Comparison of ENCODE assay signal across 8 cellular contexts in the genomic region with DNA sequence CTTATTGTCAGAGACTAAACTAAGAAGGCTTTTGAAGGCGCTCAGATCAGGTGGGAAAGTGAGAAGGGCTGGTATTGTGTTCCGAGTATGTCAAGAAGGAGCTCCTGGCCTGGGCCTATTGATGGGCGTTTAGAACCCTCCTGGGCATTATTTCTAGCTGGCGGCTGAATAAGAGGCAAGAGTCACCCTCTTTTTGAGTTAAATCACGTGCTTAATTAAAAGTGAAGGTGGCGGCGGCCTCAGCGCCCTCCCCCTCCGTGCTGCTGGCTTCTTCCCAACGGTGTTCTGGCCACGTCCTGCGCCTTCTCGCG. TPM values are rescaled to one million over a fixed set of nuclear protein-coding genes. Genes with fewer than 3 reads are reported as not detected.
DNase-seq lines count a peak whose midpoint lies in the region; ATAC-seq and TF ChIP-seq lines count a peak whose summit lies in the region.

No MANE protein-coding gene starts in this region.

- ATAC-seq in HG03342 (IDR thresholded peaks at IDR 0.05; ENCODE audit: unreplicated experiment): no peak
- no peak for ATAC-seq in GM18861 (IDR thresholded peaks at IDR 0.05; ENCODE audit: unreplicated experiment)

- H3K79me2 ChIP-seq in SU-DHL-6 (ENCODE audit: insufficient read depth, low read length) (no peaks in the 10 kb centered on the region), smooth muscle cell (ENCODE audit: low read depth) (no peaks in the 10 kb centered on the region)

- no peaks in the 10 kb centered on the region for H3K27me3 ChIP-seq in SU-DHL-6 (ENCODE audit: low read length)
- peaks cover 45% of the 10 kb centered on the region for H3K27me3 ChIP-seq in iPS-15b (ENCODE audit: control insufficient read depth, insufficient read depth, low read length)
- peaks cover 93% of the 10 kb centered on the region for H3K27me3 ChIP-seq in smooth muscle cell (ENCODE audit: low read depth)

- H3F3A ChIP-seq in SU-DHL-6 (ENCODE audit: insufficient read depth) (peaks cover 10% of the 10 kb centered on the region; the same call in 1 of the 2 replicates), smooth muscle cell (ENCODE audit: low read depth) (no peaks in the 10 kb centered on the region)

- H3K36me3 ChIP-seq in SU-DHL-6 (ENCODE audit: low read length) (no peaks in the 10 kb centered on the region), iPS-15b (ENCODE audit: control insufficient read depth, insufficient read depth, low read length) (no peaks in the 10 kb centered on the region), smooth muscle cell (ENCODE audit: low read depth) (no peaks in the 10 kb centered on the region)

- H3K4me1 ChIP-seq in iPS-15b (ENCODE audit: control insufficient read depth, insufficient read depth, low read length) (peaks cover 6% of the 10 kb centered on the region), smooth muscle cell (ENCODE audit: low read depth) (peaks cover 20% of the 10 kb centered on the region)

- H4K20me1 ChIP-seq in SU-DHL-6 (ENCODE audit: low read depth, low read length) (no peaks in the 10 kb centered on the region), smooth muscle cell (ENCODE audit: low read depth) (no peaks in the 10 kb centered on the region)

- DNase-seq in NCI-H2227 treated with DMSO at 0.1 percent for 48 hours (lab: John Stamatoyannopoulos, UW) (peak; percentile 17), NCI-H2227 (lab: John Stamatoyannopoulos, UW; ENCODE audit: unreplicated experiment) (no peak), smooth muscle cell (lab: John Stamatoyannopoulos, UW; ENCODE audit: unreplicated experiment) (no peak), GOT3 (lab: John Stamatoyannopoulos, UW) (no peak)

- H3K4me3 ChIP-seq in SU-DHL-6 (ENCODE audit: insufficient read depth, low read length, poor library complexity, severe bottlenecking) (peak overlapping the region; percentile 53), iPS-15b (ENCODE audit: low read depth, low read length) (peak overlapping the region; percentile 63), smooth muscle cell (peak overlapping the region; percentile 53)

- WGBS in smooth muscle cell (ENCODE audit: low lambda C conversion rate): 11% methylated on average over 14 of the region's 14 CpGs

- peak overlapping the region; percentile 65 for H2AFZ ChIP-seq in SU-DHL-6 (ENCODE audit: low read depth, low read length, severe bottlenecking)
- peak overlapping the region; percentile 84 for H2AFZ ChIP-seq in smooth muscle cell (ENCODE audit: low read depth)

- no peaks in the 10 kb centered on the region for H3K9me2 ChIP-seq in SU-DHL-6 (replicated peaks; ENCODE audit: insufficient read depth, low read length)

- H3K27ac ChIP-seq in SU-DHL-6 (ENCODE audit: low read depth, low read length) (no peak overlapping the region), smooth muscle cell (ENCODE audit: low read depth) (no peak overlapping the region)

- H3K9me3 ChIP-seq in SU-DHL-6 (ENCODE audit: insufficient read depth, low read length) (no peaks in the 10 kb centered on the region; the same call in 1 of the 2 replicates), iPS-15b (ENCODE audit: control insufficient read depth, insufficient read depth, low read length) (no peaks in the 10 kb centered on the region), smooth muscle cell (replicated peaks; ENCODE audit: low read depth) (no peaks in the 10 kb centered on the region)

- no peak for TF ChIP-seq CTCF in SU-DHL-6 (IDR thresholded peaks at IDR 0.05; ENCODE audit: insufficient read depth, low read length, poor library complexity, severe bottlenecking)
- no peak for TF ChIP-seq CTCF in smooth muscle cell (IDR thresholded peaks at IDR 0.05; ENCODE audit: borderline replicate concordance, insufficient read depth, poor library complexity, severe bottlenecking)

- H3K9ac ChIP-seq in SU-DHL-6 (ENCODE audit: low read length): peak overlapping the region; percentile 53
- H3K9ac ChIP-seq in iPS-15b (ENCODE audit: low read depth, low read length): no peak overlapping the region
- no peak overlapping the region for H3K9ac ChIP-seq in smooth muscle cell (ENCODE audit: low read depth)

- H3K4me2 ChIP-seq in SU-DHL-6 (ENCODE audit: low read depth, low read length, poor library complexity, severe bottlenecking) (peak overlapping the region; percentile 50), smooth muscle cell (peak overlapping the region; percentile 89)

RNA-seq across cellular contexts. Expression of a gene that starts 21.0 kb away (rescaled TPM):
- total RNA-seq in smooth muscle cell: 61.8 and 64.9 TPM in 2 replicates
- 31.1 and 36.4 TPM in 2 replicates for polyA plus RNA-seq in smooth muscle cell

RNA-seq across cellular contexts. Expression of a gene that starts 44.3 kb away (rescaled TPM):
- total RNA-seq in smooth muscle cell: 0.54 and 0.67 TPM in 2 replicates
- polyA plus RNA-seq in smooth muscle cell: 2.3 and 3.8 TPM in 2 replicates
